In the genomic region with DNA sequence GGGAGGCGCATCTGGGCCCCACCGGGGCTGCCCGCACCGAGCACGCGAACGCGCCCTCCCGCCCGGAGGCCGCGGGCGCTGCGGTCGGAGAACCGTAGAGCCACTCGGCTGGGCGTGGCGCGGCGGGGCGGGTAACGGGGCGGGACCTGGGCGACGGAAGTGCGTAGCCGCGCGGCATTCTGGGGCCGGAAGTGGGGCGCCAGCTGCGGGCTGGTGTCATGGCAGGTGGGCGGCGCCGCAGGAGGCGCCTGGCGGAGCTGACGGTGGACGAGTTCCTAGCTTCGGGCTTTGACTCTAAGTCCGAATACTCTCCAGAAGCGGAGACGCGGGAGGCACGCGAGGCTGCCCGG, we compare ENCODE assay signal across 13 cellular contexts. TPM values are rescaled to one million over a fixed set of nuclear protein-coding genes. Genes with fewer than 3 reads are reported as not detected.
DNase-seq lines count a peak whose midpoint lies in the region; ATAC-seq, FAIRE-seq and TF ChIP-seq lines count a peak whose summit lies in the region.
"Not testable (repeated sequence)": the region's sequence is repeated elsewhere in the genome, so short reads cannot be mapped to it uniquely, and the experiment has no call there.
"Had no signal": no experiment of that assay in that cellular context is flagged by ENCODE, and none has a peak within 500 bp of the region (broad histone marks: within the 10 kb centered on the region; RNA-seq: fewer than 3 reads in every experiment).

No MANE protein-coding gene starts in this region.

- not testable (repeated sequence) for H3K4me1 Mint-ChIP-seq in activated CD8-positive, alpha-beta T cell treated with anti-CD3 and anti-CD28 coated beads for 36 hours (ENCODE audit: low read depth)

- not testable (repeated sequence) for H3K27ac ChIP-seq in left lung

- not testable (repeated sequence) for H3K4me1 ChIP-seq in left lung

- H3K27me3 ChIP-seq in left lung, result peaks cover 0 to 21% of the 10 kb centered on the region in 2 donors

- not testable (repeated sequence) for H3K36me3 ChIP-seq in left lung

- CTCF ChIA-PET in activated CD8-positive, alpha-beta T cell treated with anti-CD3 and anti-CD28 coated beads for 36 hours (lab: Charles Lee), result not testable (repeated sequence)

- in situ Hi-C loops in SK-MEL-5 (cut with HindIII; ENCODE audit: low pct_unique_long_range_greater_than_20kb, low sequenced_read_pairs); astrocyte of the cerebellum (cut with HindIII; ENCODE audit: low sequenced_read_pairs): not testable (repeated sequence)

- not testable (repeated sequence) for H3K27ac Mint-ChIP-seq in activated CD8-positive, alpha-beta T cell treated with anti-CD3 and anti-CD28 coated beads for 36 hours

- not testable (repeated sequence) for H3K9me3 Mint-ChIP-seq in activated CD8-positive, alpha-beta T cell treated with anti-CD3 and anti-CD28 coated beads for 36 hours

- not testable (repeated sequence) for FAIRE-seq in urothelium cell line (lab: Jason Lieb, UNC)

- H3K4me3 Mint-ChIP-seq in activated CD8-positive, alpha-beta T cell treated with anti-CD3 and anti-CD28 coated beads for 36 hours, result not testable (repeated sequence)

- H3K9me3 ChIP-seq in left lung, result not testable (repeated sequence)

- POLR2A ChIA-PET in activated CD8-positive, alpha-beta T cell treated with anti-CD3 and anti-CD28 coated beads for 36 hours (lab: Charles Lee), result not testable (repeated sequence)

- DNase-seq in SK-MEL-5 (ENCODE audit: low read depth, low spot score) (peak; percentile 80), fibroblast of pulmonary artery (ENCODE audit: low read depth) (peak; percentile 60), urothelium cell line (ENCODE audit: low spot score) (peak; percentile 85)
- peak; percentile 27 for DNase-seq in activated CD8-positive, alpha-beta T cell treated with anti-CD3 and anti-CD28 coated beads for 36 hours
- not testable (repeated sequence) for DNase-seq in astrocyte of the cerebellum (ENCODE audit: low read depth); left lung
- peak; percentile 14 for DNase-seq in stimulated activated CD4-positive, alpha-beta T cell treated with anti-CD3 and anti-CD28 coated beads, Interleukin-12 subunit alpha, Interleukin-12 subunit beta, amount 100 ng/mL, for 4 hours

- H3K36me3 Mint-ChIP-seq in activated CD8-positive, alpha-beta T cell treated with anti-CD3 and anti-CD28 coated beads for 36 hours (ENCODE audit: low read depth), result not testable (repeated sequence)

- not testable (repeated sequence) for TF ChIP-seq CTCF in activated CD8-positive, alpha-beta T cell treated with anti-CD3 and anti-CD28 coated beads for 36 hours (IDR thresholded peaks at IDR 0.05); astrocyte of the cerebellum (IDR thresholded peaks at IDR 0.05; ENCODE audit: low read depth, low read length, missing control alignments); fibroblast of pulmonary artery (IDR thresholded peaks at IDR 0.05; ENCODE audit: low read length, missing control alignments); left lung (IDR thresholded peaks at IDR 0.05)

- intact Hi-C loops in activated CD8-positive, alpha-beta T cell treated with anti-CD3 and anti-CD28 coated beads for 36 hours (cut with micrococcal nuclease); left lung (cut with DNase I): not testable (repeated sequence)

- ATAC-seq in GM19324 (IDR thresholded peaks at IDR 0.05; ENCODE audit: low FRiP score, unreplicated experiment) (peak; percentile 96), left lung (peak; percentile 73)
- ATAC-seq in activated CD8-positive, alpha-beta T cell treated with anti-CD3 and anti-CD28 coated beads for 36 hours, result peak; percentile 55

- H3K4me3 ChIP-seq in astrocyte of the cerebellum (ENCODE audit: low read depth, low read length) (peak overlapping the region; percentile 9), fibroblast of pulmonary artery (replicated peaks; ENCODE audit: low read depth, low read length) (peak overlapping the region; percentile 30), left lung (peak overlapping the region in 1 of 2 donors; percentile 7)

- not testable (repeated sequence) for H3K27me3 Mint-ChIP-seq in activated CD8-positive, alpha-beta T cell treated with anti-CD3 and anti-CD28 coated beads for 36 hours

RNA-seq across cellular contexts. Expression of a gene that starts 30.9 kb away (rescaled TPM):
- not detected in 2 replicates for total RNA-seq in SK-MEL-5 (2014; rRNA removed; shearing (Covaris generic))
- polyA plus RNA-seq in SK-MEL-5 (2015; cell fraction: cytosol; rRNA removed), result not detected in 2 replicates
- not detected in 2 replicates for polyA plus RNA-seq in SK-MEL-5 (2015; cell fraction: nucleus; rRNA removed)
- not detected for total RNA-seq in activated CD8-positive, alpha-beta T cell treated with anti-CD3 and anti-CD28 coated beads for 36 hours
- not detected for total RNA-seq in left lung
- total RNA-seq: HT-29, M059J, omental fat pad, WTC11 had no signal
- polyA plus RNA-seq: SK-N-SH had no signal

RNA-seq across cellular contexts. Expression of a gene that starts 47.1 kb away (rescaled TPM):
- 98.7 and 112 TPM in 2 replicates for total RNA-seq in SK-MEL-5 (2014; rRNA removed; shearing (Covaris generic))
- polyA plus RNA-seq in SK-MEL-5 (2015; cell fraction: cytosol; rRNA removed), result 160 and 208 TPM in 2 replicates
- 23.2 and 32.2 TPM in 2 replicates for polyA plus RNA-seq in SK-MEL-5 (2015; cell fraction: nucleus; rRNA removed)
- 100 to 1,000 TPM; 390 to 402 TPM for total RNA-seq in activated CD8-positive, alpha-beta T cell treated with anti-CD3 and anti-CD28 coated beads for 36 hours
- total RNA-seq in left lung, result 100 to 1,000 TPM; 151 to 178 TPM

RNA-seq across cellular contexts. Expression of a gene that starts 47.7 kb away (rescaled TPM):
- total RNA-seq in SK-MEL-5 (2014; rRNA removed; shearing (Covaris generic)), result 12.8 and 16.1 TPM in 2 replicates
- polyA plus RNA-seq in SK-MEL-5 (2015; cell fraction: cytosol; rRNA removed), result 51.3 and 58.6 TPM in 2 replicates
- polyA plus RNA-seq in SK-MEL-5 (2015; cell fraction: nucleus; rRNA removed), result 320 and 336 TPM in 2 replicates
- total RNA-seq in activated CD8-positive, alpha-beta T cell treated with anti-CD3 and anti-CD28 coated beads for 36 hours, result 10 to 100 TPM; 73.8 to 75.8 TPM
- 10 to 100 TPM; 37.9 to 44.8 TPM for total RNA-seq in left lung
